1 cellular context compared by ENCODE assay signal in genomic region chr19:6794817-6795431, GRCh38.
TF ChIP-seq lines count a peak whose summit lies in the region.

No MANE protein-coding gene starts in this region.

TF ChIP-seq in K562, 482 proteins besides CTCF, POLR2A, EP300 and RAD21 (continues in another document):
- TF ChIP-seq PHF20 (IDR thresholded peaks at IDR 0.05; ENCODE audit: partially characterized antibody) (no peak), PTRF (tag; IDR thresholded peaks at IDR 0.05) (no peak), TRIM28 (IDR thresholded peaks at IDR 0.05) (peak; percentile 69; the same call in 1 of the 2 replicates), HNRNPLL (IDR thresholded peaks at IDR 0.05; ENCODE audit: low read depth, low read length, poor library complexity, severe bottlenecking) (no peak), PHB2 (IDR thresholded peaks at IDR 0.05; ENCODE audit: low read depth) (no peak), BCL6 (CRISPR knock-in tag; IDR thresholded peaks at IDR 0.05) (no peak), ZNF57 (CRISPR knock-in tag; IDR thresholded peaks at IDR 0.05) (no peak), FOXA1 (IDR thresholded peaks at IDR 0.05; ENCODE audit: borderline replicate concordance) (no peak), HCFC1 (IDR thresholded peaks at IDR 0.05; ENCODE audit: low read depth, low read length) (peak; percentile 68), BACH1 (tag; IDR thresholded peaks at IDR 0.05) (no peak), FOXM1 (IDR thresholded peaks at IDR 0.05; ENCODE audit: low read depth) (no peak), FOXM1 (CRISPR knock-in tag; IDR thresholded peaks at IDR 0.05; ENCODE audit: low read depth) (no peak), FOSL1 (tag; conservative IDR thresholded peaks at IDR 0.05) (peak; percentile 30; the same call in 1 of the 2 replicates), NFIC (IDR thresholded peaks at IDR 0.05) (no peak), ZNF274 (IDR thresholded peaks at IDR 0.05; ENCODE audit: borderline replicate concordance, low read depth, low read length) (no peak), PYGO2 (tag; IDR thresholded peaks at IDR 0.05) (no peak), ARID2 (IDR thresholded peaks at IDR 0.05) (no peak), ZNF224 (CRISPR knock-in tag; IDR thresholded peaks at IDR 0.05) (no peak), ADNP (tag; IDR thresholded peaks at IDR 0.05) (no peak), EHMT2 (IDR thresholded peaks at IDR 0.05) (no peak), ZBTB7A (IDR thresholded peaks at IDR 0.05; ENCODE audit: borderline replicate concordance, control insufficient read depth, low read depth, low read length) (no peak), FOS (IDR thresholded peaks at IDR 0.05; ENCODE audit: extremely low read depth, insufficient read length) (peak; percentile 4), CBX3 (IDR thresholded peaks at IDR 0.05; ENCODE audit: borderline replicate concordance in 1 of 2, low read length in 2 of 2) (peak in 1 of 2 experiments; percentile 51; a peak in 1 of 3 replicates), ZNF780A (CRISPR knock-in tag; IDR thresholded peaks at IDR 0.05) (no peak), SIX5 (IDR thresholded peaks at IDR 0.05; ENCODE audit: borderline replicate concordance in 1 of 2, insufficient read depth in 1 of 2, low read depth in 1 of 2, low read length in 2 of 2) (peak in 1 of 2 experiments; percentile 22; a peak in 1 of 4 replicates), BRD4 (IDR thresholded peaks at IDR 0.05) (no peak), ZNF324 (CRISPR knock-in tag; IDR thresholded peaks at IDR 0.05) (no peak), ZKSCAN1 (IDR thresholded peaks at IDR 0.05; ENCODE audit: low read depth, low read length) (no peak), YY1 (IDR thresholded peaks at IDR 0.05; ENCODE audit: borderline replicate concordance in 1 of 3, control insufficient read depth in 1 of 3, extremely low read depth in 1 of 3, insufficient read depth in 3 of 3, insufficient read length in 1 of 3, insufficient replicate concordance in 2 of 3, low read depth in 1 of 3, low read length in 2 of 3) (peak in 2 of 3 experiments; percentile 38 to 83), ASH1L (IDR thresholded peaks at IDR 0.05; ENCODE audit: borderline replicate concordance, low read depth, partially characterized antibody) (no peak), HDAC6 (IDR thresholded peaks at IDR 0.05; ENCODE audit: low read depth, low read length) (no peak), L3MBTL2 (IDR thresholded peaks at IDR 0.05) (no peak), TARDBP (IDR thresholded peaks at IDR 0.05) (no peak), TCFL5 (CRISPR knock-in tag; conservative IDR thresholded peaks at IDR 0.05) (no peak), POLR3G (IDR thresholded peaks at IDR 0.05; ENCODE audit: extremely low read depth, insufficient read length, insufficient replicate concordance) (no peak), GATA2 (CRISPR knock-in tag; IDR thresholded peaks at IDR 0.05) (no peak), JUND (IDR thresholded peaks at IDR 0.05; ENCODE audit: borderline replicate concordance, low read depth, low read length) (peak; percentile 31; the same call in 1 of the 2 replicates), JUND (tag; IDR thresholded peaks at IDR 0.05; ENCODE audit: borderline replicate concordance, low read depth, low read length) (no peak), TRIM24 (IDR thresholded peaks at IDR 0.05) (no peak), NCOR1 (IDR thresholded peaks at IDR 0.05) (no peak), ZNF146 (CRISPR knock-in tag; IDR thresholded peaks at IDR 0.05; ENCODE audit: unreplicated experiment) (no peak), ELK3 (CRISPR knock-in tag; IDR thresholded peaks at IDR 0.05) (no peak), KDM2B (CRISPR knock-in tag; IDR thresholded peaks at IDR 0.05) (no peak), ZNF551 (CRISPR knock-in tag; IDR thresholded peaks at IDR 0.05) (no peak), ZNF280A (IDR thresholded peaks at IDR 0.05; ENCODE audit: low read depth, partially characterized antibody) (no peak), SMAD3 (CRISPR knock-in tag; conservative IDR thresholded peaks at IDR 0.05) (no peak), CLOCK (CRISPR knock-in tag; IDR thresholded peaks at IDR 0.05; ENCODE audit: borderline replicate concordance) (no peak), ZNF143 (CRISPR knock-in tag; IDR thresholded peaks at IDR 0.05) (peak; percentile 74), SMAD4 (CRISPR knock-in tag; conservative IDR thresholded peaks at IDR 0.05) (no peak), SMC3 (conservative IDR thresholded peaks at IDR 0.05; ENCODE audit: insufficient read depth, low read depth, low read length) (no peak), ZSCAN29 (IDR thresholded peaks at IDR 0.05) (no peak), ZNF121 (CRISPR knock-in tag; conservative IDR thresholded peaks at IDR 0.05) (no peak), ZNF24 (IDR thresholded peaks at IDR 0.05) (no peak)
- TF ChIP-seq, protein P1, sequence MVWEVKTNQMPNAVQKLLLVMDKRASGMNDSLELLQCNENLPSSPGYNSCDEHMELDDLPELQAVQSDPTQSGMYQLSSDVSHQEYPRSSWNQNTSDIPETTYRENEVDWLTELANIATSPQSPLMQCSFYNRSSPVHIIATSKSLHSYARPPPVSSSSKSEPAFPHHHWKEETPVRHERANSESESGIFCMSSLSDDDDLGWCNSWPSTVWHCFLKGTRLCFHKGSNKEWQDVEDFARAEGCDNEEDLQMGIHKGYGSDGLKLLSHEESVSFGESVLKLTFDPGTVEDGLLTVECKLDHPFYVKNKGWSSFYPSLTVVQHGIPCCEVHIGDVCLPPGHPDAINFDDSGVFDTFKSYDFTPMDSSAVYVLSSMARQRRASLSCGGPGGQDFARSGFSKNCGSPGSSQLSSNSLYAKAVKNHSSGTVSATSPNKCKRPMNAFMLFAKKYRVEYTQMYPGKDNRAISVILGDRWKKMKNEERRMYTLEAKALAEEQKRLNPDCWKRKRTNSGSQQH (CRISPR knock-in tag; IDR thresholded peaks at IDR 0.05): no peak
- TF ChIP-seq, protein P2, sequence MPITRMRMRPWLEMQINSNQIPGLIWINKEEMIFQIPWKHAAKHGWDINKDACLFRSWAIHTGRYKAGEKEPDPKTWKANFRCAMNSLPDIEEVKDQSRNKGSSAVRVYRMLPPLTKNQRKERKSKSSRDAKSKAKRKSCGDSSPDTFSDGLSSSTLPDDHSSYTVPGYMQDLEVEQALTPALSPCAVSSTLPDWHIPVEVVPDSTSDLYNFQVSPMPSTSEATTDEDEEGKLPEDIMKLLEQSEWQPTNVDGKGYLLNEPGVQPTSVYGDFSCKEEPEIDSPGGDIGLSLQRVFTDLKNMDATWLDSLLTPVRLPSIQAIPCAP (CRISPR knock-in tag; IDR thresholded peaks at IDR 0.05; ENCODE audit: borderline replicate concordance): no peak
- TF ChIP-seq, protein P3, sequence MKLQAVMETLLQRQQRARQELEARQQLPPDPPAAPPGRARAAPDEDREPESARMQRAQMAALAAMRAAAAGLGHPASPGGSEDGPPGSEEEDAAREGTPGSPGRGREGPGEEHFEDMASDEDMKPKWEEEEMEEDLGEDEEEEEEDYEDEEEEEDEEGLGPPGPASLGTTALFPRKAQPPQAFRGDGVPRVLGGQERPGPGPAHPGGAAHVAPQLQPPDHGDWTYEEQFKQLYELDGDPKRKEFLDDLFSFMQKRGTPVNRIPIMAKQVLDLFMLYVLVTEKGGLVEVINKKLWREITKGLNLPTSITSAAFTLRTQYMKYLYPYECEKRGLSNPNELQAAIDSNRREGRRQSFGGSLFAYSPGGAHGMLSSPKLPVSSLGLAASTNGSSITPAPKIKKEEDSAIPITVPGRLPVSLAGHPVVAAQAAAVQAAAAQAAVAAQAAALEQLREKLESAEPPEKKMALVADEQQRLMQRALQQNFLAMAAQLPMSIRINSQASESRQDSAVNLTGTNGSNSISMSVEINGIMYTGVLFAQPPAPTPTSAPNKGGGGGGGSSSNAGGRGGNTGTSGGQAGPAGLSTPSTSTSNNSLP (IDR thresholded peaks at IDR 0.05; ENCODE audit: borderline replicate concordance, low read depth, low read length): no peak
- TF ChIP-seq, protein P4, sequence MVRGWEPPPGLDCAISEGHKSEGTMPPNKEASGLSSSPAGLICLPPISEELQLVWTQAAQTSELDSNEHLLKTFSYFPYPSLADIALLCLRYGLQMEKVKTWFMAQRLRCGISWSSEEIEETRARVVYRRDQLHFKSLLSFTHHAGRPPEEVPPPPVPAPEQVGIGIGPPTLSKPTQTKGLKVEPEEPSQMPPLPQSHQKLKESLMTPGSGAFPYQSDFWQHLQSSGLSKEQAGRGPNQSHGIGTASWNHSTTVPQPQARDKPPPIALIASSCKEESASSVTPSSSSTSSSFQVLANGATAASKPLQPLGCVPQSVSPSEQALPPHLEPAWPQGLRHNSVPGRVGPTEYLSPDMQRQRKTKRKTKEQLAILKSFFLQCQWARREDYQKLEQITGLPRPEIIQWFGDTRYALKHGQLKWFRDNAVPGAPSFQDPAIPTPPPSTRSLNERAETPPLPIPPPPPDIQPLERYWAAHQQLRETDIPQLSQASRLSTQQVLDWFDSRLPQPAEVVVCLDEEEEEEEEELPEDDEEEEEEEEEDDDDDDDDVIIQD (CRISPR knock-in tag; IDR thresholded peaks at IDR 0.05): no peak
- TF ChIP-seq, protein P5, sequence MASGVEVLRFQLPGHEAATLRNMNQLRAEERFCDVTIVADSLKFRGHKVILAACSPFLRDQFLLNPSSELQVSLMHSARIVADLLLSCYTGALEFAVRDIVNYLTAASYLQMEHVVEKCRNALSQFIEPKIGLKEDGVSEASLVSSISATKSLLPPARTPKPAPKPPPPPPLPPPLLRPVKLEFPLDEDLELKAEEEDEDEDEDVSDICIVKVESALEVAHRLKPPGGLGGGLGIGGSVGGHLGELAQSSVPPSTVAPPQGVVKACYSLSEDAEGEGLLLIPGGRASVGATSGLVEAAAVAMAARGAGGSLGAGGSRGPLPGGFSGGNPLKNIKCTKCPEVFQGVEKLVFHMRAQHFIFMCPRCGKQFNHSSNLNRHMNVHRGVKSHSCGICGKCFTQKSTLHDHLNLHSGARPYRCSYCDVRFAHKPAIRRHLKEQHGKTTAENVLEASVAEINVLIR (CRISPR knock-in tag; IDR thresholded peaks at IDR 0.05): no peak
- TF ChIP-seq, protein P6, sequence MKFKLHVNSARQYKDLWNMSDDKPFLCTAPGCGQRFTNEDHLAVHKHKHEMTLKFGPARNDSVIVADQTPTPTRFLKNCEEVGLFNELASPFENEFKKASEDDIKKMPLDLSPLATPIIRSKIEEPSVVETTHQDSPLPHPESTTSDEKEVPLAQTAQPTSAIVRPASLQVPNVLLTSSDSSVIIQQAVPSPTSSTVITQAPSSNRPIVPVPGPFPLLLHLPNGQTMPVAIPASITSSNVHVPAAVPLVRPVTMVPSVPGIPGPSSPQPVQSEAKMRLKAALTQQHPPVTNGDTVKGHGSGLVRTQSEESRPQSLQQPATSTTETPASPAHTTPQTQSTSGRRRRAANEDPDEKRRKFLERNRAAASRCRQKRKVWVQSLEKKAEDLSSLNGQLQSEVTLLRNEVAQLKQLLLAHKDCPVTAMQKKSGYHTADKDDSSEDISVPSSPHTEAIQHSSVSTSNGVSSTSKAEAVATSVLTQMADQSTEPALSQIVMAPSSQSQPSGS (CRISPR knock-in tag; IDR thresholded peaks at IDR 0.05): no peak
- TF ChIP-seq, protein P7, sequence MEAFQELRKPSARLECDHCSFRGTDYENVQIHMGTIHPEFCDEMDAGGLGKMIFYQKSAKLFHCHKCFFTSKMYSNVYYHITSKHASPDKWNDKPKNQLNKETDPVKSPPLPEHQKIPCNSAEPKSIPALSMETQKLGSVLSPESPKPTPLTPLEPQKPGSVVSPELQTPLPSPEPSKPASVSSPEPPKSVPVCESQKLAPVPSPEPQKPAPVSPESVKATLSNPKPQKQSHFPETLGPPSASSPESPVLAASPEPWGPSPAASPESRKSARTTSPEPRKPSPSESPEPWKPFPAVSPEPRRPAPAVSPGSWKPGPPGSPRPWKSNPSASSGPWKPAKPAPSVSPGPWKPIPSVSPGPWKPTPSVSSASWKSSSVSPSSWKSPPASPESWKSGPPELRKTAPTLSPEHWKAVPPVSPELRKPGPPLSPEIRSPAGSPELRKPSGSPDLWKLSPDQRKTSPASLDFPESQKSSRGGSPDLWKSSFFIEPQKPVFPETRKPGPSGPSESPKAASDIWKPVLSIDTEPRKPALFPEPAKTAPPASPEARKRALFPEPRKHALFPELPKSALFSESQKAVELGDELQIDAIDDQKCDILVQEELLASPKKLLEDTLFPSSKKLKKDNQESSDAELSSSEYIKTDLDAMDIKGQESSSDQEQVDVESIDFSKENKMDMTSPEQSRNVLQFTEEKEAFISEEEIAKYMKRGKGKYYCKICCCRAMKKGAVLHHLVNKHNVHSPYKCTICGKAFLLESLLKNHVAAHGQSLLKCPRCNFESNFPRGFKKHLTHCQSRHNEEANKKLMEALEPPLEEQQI (IDR thresholded peaks at IDR 0.05): no peak
